ENCODE assay signal across 8 cellular contexts in the genomic region with DNA sequence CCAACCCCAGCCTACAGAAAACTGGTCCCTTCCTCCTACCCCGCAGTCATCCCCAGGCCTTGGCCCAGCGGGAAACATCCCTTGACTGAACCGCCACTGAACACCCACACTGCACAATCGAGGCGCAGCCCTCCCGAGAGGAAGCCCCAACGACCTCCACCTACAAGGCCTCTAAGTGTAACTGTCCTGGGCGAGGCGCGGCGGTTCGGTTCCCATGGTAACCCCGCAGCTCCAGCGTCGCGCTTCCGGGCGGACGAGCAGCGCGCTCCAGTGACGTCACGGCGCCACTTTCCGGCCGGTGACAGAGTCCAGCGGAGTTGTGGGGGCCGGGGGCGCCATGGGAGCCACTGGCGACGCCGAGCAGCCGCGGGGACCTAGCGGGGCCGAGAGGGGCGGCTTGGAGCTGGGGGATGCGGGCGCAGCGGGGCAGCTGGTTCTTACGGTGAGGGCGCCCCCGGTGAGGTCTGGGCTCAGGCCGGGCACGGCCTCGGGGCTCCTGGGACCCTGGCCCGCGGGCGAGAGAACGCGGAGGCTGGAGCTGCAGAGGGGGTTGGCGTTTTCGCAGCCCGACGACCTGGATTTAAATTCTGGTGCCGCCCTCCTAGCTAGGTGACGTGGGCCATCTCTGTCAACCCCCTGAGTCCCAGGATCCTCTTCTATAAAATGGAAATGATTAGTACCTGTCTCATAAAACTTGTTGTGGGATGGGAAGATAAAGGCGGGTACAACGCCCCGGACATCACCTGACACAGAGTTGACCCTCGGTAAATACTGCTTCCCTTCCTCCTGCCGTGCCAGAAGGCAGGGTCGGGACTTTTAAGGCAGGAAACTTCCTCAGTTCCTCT. TPM values are rescaled to one million over a fixed set of nuclear protein-coding genes. Genes with fewer than 3 reads are reported as not detected.
DNase-seq lines count a peak whose midpoint lies in the region; ATAC-seq and TF ChIP-seq lines count a peak whose summit lies in the region.

DNTTIP1 (plus strand) TSS at position 287 of the 845 bp plus-strand sequence; CDS start at position 338, 51 bp downstream.
WFDC3 (minus strand) TSS at position 216 of the 845 bp plus-strand sequence. CDS start 1,908 bp downstream, outside the sequence.

- peaks cover 31% of the 10 kb centered on the region for H3K79me2 ChIP-seq in PC-3 (ENCODE audit: low read length)

- DNase-seq in DMS 273 (lab: John Stamatoyannopoulos, UW; ENCODE audit: unreplicated experiment) (peak; percentile 96), PC-3 (peak; percentile 94), esophagus squamous epithelium (lab: John Stamatoyannopoulos, UW) (peak; percentile 43)
- DNase-seq in Jurkat, Clone E6-1 (ENCODE audit: low read depth, low spot score), result peak; percentile 79
- DNase-seq in activated T-cell treated with anti-CD3 and anti-CD28 coated beads, Interleukin-2, amount 50 U/mL, for 48 hours, result peak; percentile 90 to 91
- DNase-seq in stimulated activated CD8-positive, alpha-beta memory T cell treated with anti-CD3 and anti-CD28 coated beads, Interleukin-7, amount 100 ng/mL, for 1 hour (ENCODE audit: low read depth in 2 of 2), result peak; percentile 64 to 67

- H3K9me3 ChIP-seq in PC-3 (ENCODE audit: low read length) (no peaks in the 10 kb centered on the region), esophagus squamous epithelium (no peaks in the 10 kb centered on the region), muscle layer of duodenum (ENCODE audit: control insufficient read depth in 1 of 2, low read length in 2 of 2) (no peaks in the 10 kb centered on the region)

- H3K36me3 ChIP-seq in PC-3 (ENCODE audit: low read depth, low read length) (peaks cover 20% of the 10 kb centered on the region), esophagus squamous epithelium (peaks cover 0 to 34% (median 23%) of the 10 kb centered on the region in 3 donors), muscle layer of duodenum (ENCODE audit: control insufficient read depth in 1 of 2, insufficient read depth in 2 of 2, low read length in 2 of 2) (peaks cover 22 to 29% of the 10 kb centered on the region in 2 donors)

- no peak for TF ChIP-seq CTCF in PC-3 (conservative IDR thresholded peaks at IDR 0.05; ENCODE audit: low read depth, low read length)
- TF ChIP-seq CTCF in esophagus squamous epithelium (IDR thresholded peaks at IDR 0.05), result peak in 1 of 6 experiments; percentile 49

- POLR2A ChIA-PET in PC-3 (lab: Charles Lee; ENCODE audit: unreplicated experiment), result interaction anchor here (0.6 to 1.0 kb wide), 3 partner anchors 9 to 165 kb away, joined by 3 to 12 read pairs (median 3); no protein-coding TSS in a partner anchor

- H3F3A ChIP-seq in PC-3 (ENCODE audit: low read length, unreplicated experiment), result no peaks in the 10 kb centered on the region

- WGBS in esophagus squamous epithelium, 2 donors, result 0% methylated on average over 6 to 9 of the region's 63 CpGs

- peak in 3 of 4 donors; percentile 51 to 76 (median 71) for TF ChIP-seq POLR2A in esophagus squamous epithelium (IDR thresholded peaks at IDR 0.05)

- ATAC-seq in GM21526 (IDR thresholded peaks at IDR 0.05; ENCODE audit: low FRiP score, unreplicated experiment), result peak; percentile 75
- ATAC-seq in PC-3, result peak; percentile 70

- BruUV-seq in PC-3 (replicated peaks; lab: Mats Ljungman, UMichigan), result TSS peak; percentile 52

- CTCF ChIA-PET in PC-3 (lab: Charles Lee), result no interaction called here

- H2AFZ ChIP-seq in PC-3 (ENCODE audit: low read length), result peak within 1 kb of the TSS; percentile 81

- H3K9ac ChIP-seq in PC-3 (ENCODE audit: low read length), result peak within 1 kb of the TSS; percentile 98

- intact Hi-C loops in PC-3 (cut with micrococcal nuclease) (loop anchor here (1.0 kb wide), 1 partner anchor 13 kb away; no protein-coding TSS in a partner anchor), esophagus squamous epithelium (cut with DNase I) (no loop called here)

- peak within 1 kb of the TSS; percentile 88 for H3K4me3 ChIP-seq in Jurkat, Clone E6-1 (ENCODE audit: low read length)
- H3K4me3 ChIP-seq in PC-3 (ENCODE audit: low read length), result peak within 1 kb of the TSS; percentile 96
- H3K4me3 ChIP-seq in esophagus squamous epithelium, result peak within 1 kb of the TSS; percentile 86 to 100 (median 95)
- H3K4me3 ChIP-seq in muscle layer of duodenum (ENCODE audit: low read depth in 1 of 2, low read length in 2 of 2), result peak within 1 kb of the TSS; percentile 81 to 88

- H3K27me3 ChIP-seq in PC-3 (ENCODE audit: low read length) (no peaks in the 10 kb centered on the region), esophagus squamous epithelium (no peaks in the 10 kb centered on the region), muscle layer of duodenum (ENCODE audit: low read depth, low read length) (no peaks in the 10 kb centered on the region)

- no peaks in the 10 kb centered on the region for H4K20me1 ChIP-seq in PC-3 (ENCODE audit: low read length)

- H3K27ac ChIP-seq in PC-3 (ENCODE audit: low read length) (peak within 1 kb of the TSS; percentile 92), esophagus squamous epithelium (peak within 1 kb of the TSS; percentile 93 to 97 (median 95)), muscle layer of duodenum (ENCODE audit: low read length) (peak within 1 kb of the TSS; percentile 96)

- H3K4me1 ChIP-seq in PC-3 (ENCODE audit: insufficient read depth, low read length) (peaks cover 31% of the 10 kb centered on the region), esophagus squamous epithelium (peaks cover 6 to 32% (median 11%) of the 10 kb centered on the region in 3 donors), muscle layer of duodenum (ENCODE audit: control insufficient read depth in 1 of 2, insufficient read depth in 2 of 2, low read length in 2 of 2) (peaks cover 6 to 11% of the 10 kb centered on the region in 2 donors)

- H3K4me2 ChIP-seq in PC-3 (ENCODE audit: low read length), result peak within 1 kb of the TSS; percentile 90

- H3K9me2 ChIP-seq in PC-3 (replicated peaks; ENCODE audit: low read length), result no peaks in the 10 kb centered on the region

RNA-seq across cellular contexts. Expression of gene DNTTIP1, which starts in this region (rescaled TPM):
- polyA plus RNA-seq in Jurkat, Clone E6-1 (2012; ENCODE audit: insufficient read depth, insufficient read length), result 60.1 TPM
- total RNA-seq in PC-3 (2014; rRNA removed) (187 and 194 TPM in 2 replicates), esophagus squamous epithelium (10 to 100 TPM; 13.9 to 23.1 (median 20.3) TPM)

RNA-seq across cellular contexts. Expression of gene WFDC3, which starts in this region (rescaled TPM):
- polyA plus RNA-seq in Jurkat, Clone E6-1 (2012; ENCODE audit: insufficient read depth, insufficient read length), result not detected
- total RNA-seq in PC-3 (2014; rRNA removed), result 3.0 and 6.0 TPM in 2 replicates
- total RNA-seq in esophagus squamous epithelium, result 1 to 10 TPM in 1 of 4 donors, not detected in 3; 1.3 TPM

Comparison
In these comparisons a context has a peak if more than half of its experiments do, and no peak if none do; other contexts are left out.
1. Peak in every context shown above with its lines: DNase-seq, ATAC-seq, H3K4me3 ChIP-seq and H3K27ac ChIP-seq.
2. DNase-seq: peak in every context shown above with its lines; median percentile 96 in DMS 273; 94 in PC-3; 90 in activated T-cell treated with anti-CD3 and anti-CD28 coated beads, Interleukin-2, amount 50 U/mL, for 48 hours; 79 in Jurkat, Clone E6-1; 66 in stimulated activated CD8-positive, alpha-beta memory T cell treated with anti-CD3 and anti-CD28 coated beads, Interleukin-7, amount 100 ng/mL, for 1 hour; 43 in esophagus squamous epithelium.